In the genomic region with DNA sequence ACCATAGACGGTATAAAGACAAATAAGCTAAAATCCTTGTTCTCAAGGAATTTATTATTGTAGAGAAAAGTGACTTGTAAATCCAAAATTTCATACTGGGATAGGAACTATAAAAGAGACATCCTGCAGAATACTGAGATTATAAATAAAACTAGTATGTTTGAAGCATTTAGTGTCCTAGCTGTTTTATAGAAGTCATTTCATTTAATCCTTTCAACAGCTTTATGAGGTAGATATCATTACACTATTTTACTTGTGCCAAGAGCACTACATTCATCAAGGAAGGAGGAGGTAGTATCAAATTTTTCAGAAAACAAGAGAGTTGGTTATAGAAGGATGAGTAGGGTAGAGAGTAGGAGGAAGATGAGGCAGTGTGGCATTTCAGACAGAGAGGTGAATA, we compare ENCODE assay signal across 18 cellular contexts.
DNase-seq lines count a peak whose midpoint lies in the region; ATAC-seq and TF ChIP-seq lines count a peak whose summit lies in the region.
"Had no signal": no experiment of that assay in that cellular context is flagged by ENCODE, and none has a peak within 500 bp of the region (broad histone marks: within the 10 kb centered on the region; RNA-seq: fewer than 3 reads in every experiment).

No MANE protein-coding gene starts in this region.

- no peak overlapping the region for H3K4me3 ChIP-seq in GM23248
- no peak overlapping the region for H3K4me3 ChIP-seq in osteoblast (ENCODE audit: insufficient read depth, low read length)
- H3K4me3 ChIP-seq in uterus: no peak overlapping the region
- no peak overlapping the region for H3K4me3 ChIP-seq in ovary
- H3K4me3 ChIP-seq: BLaER1, PC-9 had no signal

- WGBS in GM23248 (ENCODE audit: low coverage in 1 of 2, low lambda C conversion rate in 2 of 2, missing lambda C conversion rate in 2 of 2), 2 experiments: 100% methylated on average over 1 of the region's 1 CpG
- WGBS in ovary, 3 donors: 78 to 86% (median 82%) methylated on average over 1 of the region's 1 CpG

- peaks cover 10% of the 10 kb centered on the region for H3F3A ChIP-seq in GM23248 (ENCODE audit: insufficient read depth)

- H3K9ac ChIP-seq in GM23248: no peak overlapping the region
- H3K9ac ChIP-seq: BLaER1 had no signal

- H3K4me2 ChIP-seq in GM23248 (ENCODE audit: unreplicated experiment) (no peak overlapping the region), osteoblast (ENCODE audit: insufficient read depth, low read length) (no peak overlapping the region)
- H3K4me2 ChIP-seq: PC-9 had no signal

- H3K27me3 ChIP-seq in GM23248 (replicated peaks; ENCODE audit: insufficient read depth): no peaks in the 10 kb centered on the region
- no peaks in the 10 kb centered on the region for H3K27me3 ChIP-seq in osteoblast (ENCODE audit: insufficient read depth, low read length)
- H3K27me3 ChIP-seq in uterus: no peaks in the 10 kb centered on the region
- H3K27me3 ChIP-seq in ovary: no peaks in the 10 kb centered on the region
- H3K27me3 ChIP-seq: BLaER1 had no signal

- H4K20me1 ChIP-seq in GM23248 (ENCODE audit: insufficient read depth) (no peaks in the 10 kb centered on the region), osteoblast (ENCODE audit: insufficient read depth, low read length) (no peaks in the 10 kb centered on the region)
- H4K20me1 ChIP-seq: BLaER1 had no signal

- TF ChIP-seq POLR2A in uterus (IDR thresholded peaks at IDR 0.05) (no peak), ovary (IDR thresholded peaks at IDR 0.05) (no peak)

- TF ChIP-seq EP300 in ovary (IDR thresholded peaks at IDR 0.05): no peak

- intact Hi-C loops in uterus (cut with DNase I; ENCODE audit: low total_unique reads): no loop called here
- intact Hi-C loops in ovary (cut with DNase I): no loop called here

- H3K36me3 ChIP-seq in GM23248 (ENCODE audit: low read depth): peaks cover 5% of the 10 kb centered on the region; the same call in 1 of the 2 replicates
- H3K36me3 ChIP-seq in osteoblast (ENCODE audit: insufficient read depth, low read length): peaks cover 3% of the 10 kb centered on the region
- H3K36me3 ChIP-seq in uterus: no peaks in the 10 kb centered on the region
- no peaks in the 10 kb centered on the region for H3K36me3 ChIP-seq in ovary

- H2AFZ ChIP-seq in GM23248 (no peak overlapping the region), osteoblast (ENCODE audit: low read length) (no peak overlapping the region)
- H2AFZ ChIP-seq: PC-9 had no signal

- H3K4me1 ChIP-seq in GM23248 (ENCODE audit: insufficient read depth) (peaks cover 19% of the 10 kb centered on the region), osteoblast (ENCODE audit: insufficient read depth, low read length) (peaks cover 22% of the 10 kb centered on the region), uterus (no peaks in the 10 kb centered on the region), ovary (ENCODE audit: insufficient read depth) (no peaks in the 10 kb centered on the region)

- in situ Hi-C loops in GM23248 (cut with MboI) (no loop called here), ACHN (cut with HindIII; ENCODE audit: low pct_ligation_motif_present, low pct_unique_long_range_greater_than_20kb, low sequenced_read_pairs) (no loop called here)

- no peak for ATAC-seq in HG02759 (IDR thresholded peaks at IDR 0.05; ENCODE audit: unreplicated experiment)
- ATAC-seq: CD8-positive, alpha-beta T cell had no signal

- no peak for DNase-seq in GM23248
- no peak for DNase-seq in osteoblast (ENCODE audit: insufficient read length, low spot score, missing footprints)
- DNase-seq in uterus: no peak
- no peak for DNase-seq in ACHN
- no peak for DNase-seq in ovary
- DNase-seq: CD8-positive, alpha-beta T cell; Kasumi-1; MM.1S; NCI-H1092; NCI-H1436 treated with DMSO at 0.1 percent for 48 hours; NCI-H2029; NCI-H526; PC-9; SIG-M5 had no signal

- H3K9me3 ChIP-seq in GM23248 (ENCODE audit: low read depth) (no peaks in the 10 kb centered on the region), osteoblast (ENCODE audit: low read depth, low read length) (no peaks in the 10 kb centered on the region), uterus (no peaks in the 10 kb centered on the region), ovary (no peaks in the 10 kb centered on the region)

- H3K27ac ChIP-seq in GM23248 (0 out of 2 replicates have a peak overlapping the region, but pooled peaks have one; percentile 8), VCaP (peak overlapping the region; percentile 42), osteoblast (ENCODE audit: low read depth, low read length) (peak overlapping the region; percentile 56), uterus (peak overlapping the region; percentile 35 to 49), ovary (no peak overlapping the region)
- H3K27ac ChIP-seq: BLaER1, PC-9, RWPE1 had no signal

- H3K79me2 ChIP-seq in GM23248 (ENCODE audit: insufficient read depth) (no peaks in the 10 kb centered on the region), osteoblast (ENCODE audit: insufficient read depth, low read length) (no peaks in the 10 kb centered on the region)

- TF ChIP-seq CTCF in VCaP (conservative IDR thresholded peaks at IDR 0.05) (no peak), osteoblast (IDR thresholded peaks at IDR 0.05; ENCODE audit: extremely low read depth, low read depth, low read length) (no peak), uterus (IDR thresholded peaks at IDR 0.05) (no peak), ovary (IDR thresholded peaks at IDR 0.05) (no peak)

- no peaks in the 10 kb centered on the region for H3K9me2 ChIP-seq in GM23248 (ENCODE audit: insufficient read depth)

Comparison
In these comparisons a context has a peak if more than half of its experiments do, and no peak if none do; other contexts are left out.
1. H3K27ac ChIP-seq: peak in GM23248 (single experiment), VCaP (single experiment), osteoblast (single experiment) and uterus (2 of 2); none in ovary (0 of 2).